In the genomic region with DNA sequence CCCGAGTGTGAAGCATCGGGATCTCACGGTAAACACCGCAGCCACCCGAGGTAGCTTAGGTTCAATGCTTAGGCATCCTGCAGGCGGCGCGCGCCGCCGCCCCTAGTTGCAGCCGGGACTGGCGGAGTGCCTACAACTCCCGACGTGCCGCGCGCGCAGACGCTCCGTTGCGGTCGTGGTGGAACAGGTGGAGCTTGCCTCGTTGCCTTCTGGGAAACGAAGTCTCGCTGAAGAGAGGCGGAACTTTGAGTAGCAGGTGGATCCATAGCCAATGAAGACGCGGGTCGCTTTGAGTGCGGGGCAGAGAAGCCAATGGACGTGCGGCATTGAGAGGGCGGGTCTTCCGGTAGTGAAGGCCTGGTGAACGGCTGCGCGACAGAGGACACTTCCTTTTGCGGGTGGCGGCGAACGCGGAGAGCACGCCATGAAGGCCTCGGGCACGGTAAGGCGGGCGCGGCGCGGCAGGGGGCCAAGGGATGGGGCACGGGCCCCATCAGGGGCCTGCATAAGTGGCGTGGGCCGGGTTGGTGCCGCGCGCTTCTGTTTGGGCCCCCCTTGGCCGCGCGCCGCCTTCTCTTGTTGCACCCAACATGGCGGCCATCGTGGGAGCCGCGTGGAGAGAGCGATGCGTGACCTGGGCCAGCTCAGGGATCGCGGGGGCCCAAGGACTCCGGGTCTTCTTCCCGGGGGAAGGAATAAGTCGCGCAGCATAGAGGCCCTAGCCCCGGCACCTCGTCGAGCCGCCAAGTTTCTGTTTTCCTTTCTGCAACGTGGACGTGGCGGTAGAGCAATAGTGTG, we compare ENCODE assay signal across 8 cellular contexts. TPM values are rescaled to one million over a fixed set of nuclear protein-coding genes. Genes with fewer than 3 reads are reported as not detected.
DNase-seq lines count a peak whose midpoint lies in the region; ATAC-seq and TF ChIP-seq lines count a peak whose summit lies in the region.

A gene (plus strand): TSS at position 378 of the 798 bp plus-strand sequence. CDS start 47 bp downstream, at position 425.

- H3K27ac ChIP-seq in parathyroid adenoma (peak within 1 kb of the TSS; percentile 85), transverse colon (peak within 1 kb of the TSS; percentile 90 to 95 (median 92))

- TF ChIP-seq POLR2A in transverse colon (IDR thresholded peaks at IDR 0.05) = peak; percentile 95

- H3K4me1 Mint-ChIP-seq in activated naive CD8-positive, alpha-beta T cell treated with anti-CD3 and anti-CD28 coated beads, Interleukin-2, amount 50 U/mL, for 24 hours = peaks cover 49% of the 10 kb centered on the region

- H3K4me3 ChIP-seq in GM12865 (ENCODE audit: low read depth, low read length) (peak within 1 kb of the TSS; percentile 80), parathyroid adenoma (ENCODE audit: low read depth, low read length) (peak within 1 kb of the TSS; percentile 96), transverse colon (peak within 1 kb of the TSS; percentile 89 to 97 (median 93))

- peaks cover 7% of the 10 kb centered on the region for H3K4me1 ChIP-seq in parathyroid adenoma
- peaks cover 9 to 46% (median 23%) of the 10 kb centered on the region in 4 donors for H3K4me1 ChIP-seq in transverse colon

- no peaks in the 10 kb centered on the region for H3K9me3 ChIP-seq in parathyroid adenoma (ENCODE audit: control insufficient read depth, low read length)
- H3K9me3 ChIP-seq in transverse colon = no peaks in the 10 kb centered on the region

- peak within 1 kb of the TSS; percentile 99 for H3K4me3 Mint-ChIP-seq in activated naive CD8-positive, alpha-beta T cell treated with anti-CD3 and anti-CD28 coated beads, Interleukin-2, amount 50 U/mL, for 24 hours

- peak within 1 kb of the TSS; percentile 87 for H3K4me2 ChIP-seq in parathyroid adenoma (ENCODE audit: low read length)

- intact Hi-C loops in Right ventricle myocardium superior (cut with DNase I) (loop anchor here (5.0 to 10.0 kb wide), 3 partner anchors 78 to 145 kb away; a partner anchor contains a TSS), transverse colon (cut with DNase I; ENCODE audit: low total_unique reads) (loop anchor here (5.0 to 10.0 kb wide), 2 partner anchors 135 to 157 kb away; no protein-coding TSS in a partner anchor)

- H3K27me3 Mint-ChIP-seq in activated naive CD8-positive, alpha-beta T cell treated with anti-CD3 and anti-CD28 coated beads, Interleukin-2, amount 50 U/mL, for 24 hours = peaks cover 4% of the 10 kb centered on the region

- peak within 1 kb of the TSS; percentile 10 for H3K9ac ChIP-seq in parathyroid adenoma

- H3K79me2 ChIP-seq in parathyroid adenoma = peaks cover 18% of the 10 kb centered on the region

- H2AFZ ChIP-seq in parathyroid adenoma = peak within 1 kb of the TSS; percentile 93

- H3K9me3 Mint-ChIP-seq in activated naive CD8-positive, alpha-beta T cell treated with anti-CD3 and anti-CD28 coated beads, Interleukin-2, amount 50 U/mL, for 24 hours = no peaks in the 10 kb centered on the region

- peak; percentile 93 for ATAC-seq in HG02678 (IDR thresholded peaks at IDR 0.05; ENCODE audit: unreplicated experiment)
- peak; percentile 95 for ATAC-seq in activated naive CD8-positive, alpha-beta T cell treated with anti-CD3 and anti-CD28 coated beads, Interleukin-2, amount 50 U/mL, for 24 hours
- ATAC-seq in Right ventricle myocardium superior (ENCODE audit: poor library complexity) = peak; percentile 97

- WGBS in transverse colon (ENCODE audit: low coverage in 1 of 2), 2 donors = 1% methylated on average over 72 of the region's 80 CpGs; no CpG with 5 or more reads in 1 of the 2 donors

- TF ChIP-seq EP300 in transverse colon (IDR thresholded peaks at IDR 0.05; ENCODE audit: low read depth) = no peak

- DNase-seq in GM12865 (ENCODE audit: low read depth) = peak; percentile 100
- DNase-seq in NCI-H128 (lab: John Stamatoyannopoulos, UW; ENCODE audit: unreplicated experiment) = peak; percentile 98
- DNase-seq in SW 1271 (lab: John Stamatoyannopoulos, UW) = peak; percentile 99
- DNase-seq in activated naive CD8-positive, alpha-beta T cell treated with anti-CD3 and anti-CD28 coated beads, Interleukin-2, amount 50 U/mL, for 24 hours = peak; percentile 98
- DNase-seq in Right ventricle myocardium superior = peak; percentile 99
- DNase-seq in transverse colon = peak; percentile 99

- peak within 1 kb of the TSS; percentile 100 for H3K27ac Mint-ChIP-seq in activated naive CD8-positive, alpha-beta T cell treated with anti-CD3 and anti-CD28 coated beads, Interleukin-2, amount 50 U/mL, for 24 hours

- H3K36me3 ChIP-seq in parathyroid adenoma (ENCODE audit: control insufficient read depth, insufficient read depth, low read length) (no peaks in the 10 kb centered on the region), transverse colon (peaks cover 0 to 23% (median 10%) of the 10 kb centered on the region in 4 donors)

- TF ChIP-seq CTCF in GM12865 (IDR thresholded peaks at IDR 0.05; ENCODE audit: insufficient read depth, low read depth, low read length, missing control alignments) (peak; percentile 96), parathyroid adenoma (IDR thresholded peaks at IDR 0.05) (peak; percentile 93), transverse colon (IDR thresholded peaks at IDR 0.05) (peak; percentile 69 to 96 (median 81))

- peaks cover 48% of the 10 kb centered on the region for H3K36me3 Mint-ChIP-seq in activated naive CD8-positive, alpha-beta T cell treated with anti-CD3 and anti-CD28 coated beads, Interleukin-2, amount 50 U/mL, for 24 hours (ENCODE audit: low read depth)

- in situ Hi-C loops in transverse colon (cut with MboI; ENCODE audit: low pct_ligation_motif_present in 1 of 4, low pct_unique_long_range_greater_than_20kb in 1 of 4, low sequenced_read_pairs in 3 of 4) = loop anchor here in 2 of 4 donors (5.0 to 25.0 kb wide), 4 partner anchors 68 to 147 kb away; a partner anchor contains a TSS

- H3K27me3 ChIP-seq in parathyroid adenoma (ENCODE audit: control insufficient read depth, insufficient read depth, low read length) (no peaks in the 10 kb centered on the region), transverse colon (no peaks in the 10 kb centered on the region)

RNA-seq across cellular contexts. Expression of the gene that starts here (rescaled TPM):
- 723 TPM for total RNA-seq in Right ventricle myocardium superior
- 1,000 to 10,000 TPM in 3 of 4 donors, 100 to 1,000 TPM in 1; 727 to 1,372 (median 1,071) TPM for total RNA-seq in transverse colon

Comparison
In these comparisons a context has a peak if more than half of its experiments do, and no peak if none do; other contexts are left out.
1. Peak in every context shown above with its lines: DNase-seq, ATAC-seq, H3K4me3 ChIP-seq and H3K27ac ChIP-seq.